Comparison of ENCODE assay signal across 9 cellular contexts in genomic region chr10:4280481-4281206, GRCh38.
DNase-seq lines count a peak whose midpoint lies in the region; ATAC-seq, FAIRE-seq and TF ChIP-seq lines count a peak whose summit lies in the region.
"Had no signal": no experiment of that assay in that cellular context is flagged by ENCODE, and none has a peak within 500 bp of the region (broad histone marks: within the 10 kb centered on the region; RNA-seq: fewer than 3 reads in every experiment).

No MANE protein-coding gene starts in this region.

- TF ChIP-seq CTCF in astrocyte (IDR thresholded peaks at IDR 0.05; ENCODE audit: insufficient read depth, low read depth, low read length): no peak
- no peak for TF ChIP-seq CTCF in foreskin fibroblast (IDR thresholded peaks at IDR 0.05; ENCODE audit: low read depth, low read length)
- no peak for TF ChIP-seq CTCF in MM.1S (IDR thresholded peaks at IDR 0.05; ENCODE audit: low read length)
- TF ChIP-seq CTCF in Caco-2 (IDR thresholded peaks at IDR 0.05; ENCODE audit: insufficient read depth in 1 of 2, low read depth in 1 of 2, low read length in 1 of 2, severe bottlenecking in 1 of 2, unreplicated experiment in 1 of 2): no peak

- no TSS peak for BruUV-seq in Caco-2 (replicated peaks; lab: Mats Ljungman, UMichigan)

- H3K27me3 ChIP-seq in astrocyte (ENCODE audit: insufficient read depth, low read length) (no peaks in the 10 kb centered on the region), skeletal muscle tissue (ENCODE audit: control insufficient read depth in 3 of 3, insufficient read depth in 3 of 3, low read length in 3 of 3) (no peaks in the 10 kb centered on the region), MM.1S (replicated peaks; ENCODE audit: insufficient read depth, low read length) (no peaks in the 10 kb centered on the region), Caco-2 (replicated peaks; ENCODE audit: control insufficient read depth, insufficient read depth, low read length) (no peaks in the 10 kb centered on the region)

- CTCF ChIA-PET in Caco-2 (lab: Charles Lee): no interaction called here

- no peaks in the 10 kb centered on the region for H4K20me1 ChIP-seq in astrocyte (ENCODE audit: insufficient read depth, low read length)
- no peaks in the 10 kb centered on the region for H4K20me1 ChIP-seq in MM.1S (ENCODE audit: insufficient read depth, low read length)

- H2AFZ ChIP-seq in astrocyte (ENCODE audit: low read depth, low read length) (peak overlapping the region; percentile 28), MM.1S (ENCODE audit: low read length) (no peak overlapping the region)

- H3K27me3 Mint-ChIP-seq in astrocyte (ENCODE audit: low read depth, unreplicated experiment): no peaks in the 10 kb centered on the region
- H3K27me3 Mint-ChIP-seq in Caco-2 (ENCODE audit: insufficient read depth, unreplicated experiment): peaks cover 3% of the 10 kb centered on the region

- peak overlapping the region; percentile 85 for H3K27ac Mint-ChIP-seq in astrocyte (ENCODE audit: unreplicated experiment)
- no peak overlapping the region for H3K27ac Mint-ChIP-seq in Caco-2 (ENCODE audit: unreplicated experiment)

- no peak overlapping the region for H3K4me3 ChIP-seq in astrocyte (ENCODE audit: insufficient read depth, low read depth, low read length)
- H3K4me3 ChIP-seq in foreskin fibroblast (ENCODE audit: low read depth in 1 of 2, low read length in 2 of 2): no peak overlapping the region
- H3K4me3 ChIP-seq in skeletal muscle tissue (ENCODE audit: low read length in 3 of 3): no peak overlapping the region
- no peak overlapping the region for H3K4me3 ChIP-seq in MM.1S (ENCODE audit: low read length)
- no peak overlapping the region for H3K4me3 ChIP-seq in Caco-2 (ENCODE audit: low read depth, low read length)

- POLR2A ChIA-PET in Caco-2 (lab: Charles Lee): no interaction called here

- H3K9me3 ChIP-seq in astrocyte (ENCODE audit: insufficient read depth, low read depth, low read length): no peaks in the 10 kb centered on the region
- no peaks in the 10 kb centered on the region for H3K9me3 ChIP-seq in skeletal muscle tissue (ENCODE audit: control insufficient read depth in 3 of 3, low read length in 3 of 3)
- H3K9me3 ChIP-seq in MM.1S (replicated peaks; ENCODE audit: insufficient read depth, low read length): no peaks in the 10 kb centered on the region
- no peaks in the 10 kb centered on the region for H3K9me3 ChIP-seq in Caco-2

- H3K9me3 Mint-ChIP-seq in astrocyte (ENCODE audit: unreplicated experiment) (peaks cover 4% of the 10 kb centered on the region), Caco-2 (ENCODE audit: unreplicated experiment) (no peaks in the 10 kb centered on the region)

- no peak for ATAC-seq in GM18502 (IDR thresholded peaks at IDR 0.05; ENCODE audit: poor library complexity, unreplicated experiment)

- H3K36me3 Mint-ChIP-seq in astrocyte (ENCODE audit: low read depth, unreplicated experiment): no peaks in the 10 kb centered on the region
- H3K36me3 Mint-ChIP-seq in Caco-2 (ENCODE audit: insufficient read depth, unreplicated experiment): no peaks in the 10 kb centered on the region
- H3K36me3 Mint-ChIP-seq: brain had no signal

- H3K4me2 ChIP-seq in astrocyte (ENCODE audit: low read length) (peak overlapping the region; percentile 47), MM.1S (ENCODE audit: low read depth, low read length) (no peak overlapping the region)

- no peaks in the 10 kb centered on the region for H3F3A ChIP-seq in MM.1S (ENCODE audit: insufficient read depth, low read length)

- FAIRE-seq in astrocyte (lab: Jason Lieb, UNC): peak; percentile 52

- no peaks in the 10 kb centered on the region for H3K79me2 ChIP-seq in astrocyte (ENCODE audit: insufficient read depth, low read length)
- H3K79me2 ChIP-seq in MM.1S (ENCODE audit: low read length): no peaks in the 10 kb centered on the region

- H3K9me2 ChIP-seq in MM.1S (replicated peaks; ENCODE audit: insufficient read depth, low read length): no peaks in the 10 kb centered on the region

- H3K4me1 ChIP-seq in astrocyte (ENCODE audit: insufficient read depth, low read length) (peaks cover 22% of the 10 kb centered on the region), skeletal muscle tissue (ENCODE audit: control insufficient read depth in 3 of 3, insufficient read depth in 3 of 3, low read length in 3 of 3) (peaks cover 21 to 28% (median 26%) of the 10 kb centered on the region in 3 donors), MM.1S (ENCODE audit: low read length) (no peaks in the 10 kb centered on the region), Caco-2 (peaks cover 10% of the 10 kb centered on the region)

- no peak overlapping the region for H3K4me3 Mint-ChIP-seq in astrocyte (ENCODE audit: unreplicated experiment)
- no peak overlapping the region for H3K4me3 Mint-ChIP-seq in Caco-2 (ENCODE audit: unreplicated experiment)
- H3K4me3 Mint-ChIP-seq: brain had no signal

- DNase-seq in H4 (ENCODE audit: low spot score) (peak; percentile 9), astrocyte (ENCODE audit: low read depth) (peak; percentile 25), foreskin fibroblast (peak; percentile 74 to 84), NCI-H1105 treated with DMSO at 0.1 percent for 48 hours (lab: John Stamatoyannopoulos, UW) (no peak), MM.1S (no peak), Caco-2 (no peak)

- intact Hi-C loops in Caco-2 (cut with micrococcal nuclease; ENCODE audit: unreplicated experiment): no loop called here

- H3K4me1 Mint-ChIP-seq in astrocyte (ENCODE audit: low read depth, unreplicated experiment) (peaks cover 34% of the 10 kb centered on the region), Caco-2 (ENCODE audit: low read depth, unreplicated experiment) (peaks cover 18% of the 10 kb centered on the region)

- H3K9ac ChIP-seq in astrocyte (ENCODE audit: low read length) (no peak overlapping the region), skeletal muscle tissue (ENCODE audit: low read depth in 1 of 3, low read length in 3 of 3) (no peak overlapping the region), MM.1S (ENCODE audit: low read length) (no peak overlapping the region)

- H3K36me3 ChIP-seq in astrocyte (ENCODE audit: insufficient read depth, low read length): no peaks in the 10 kb centered on the region
- H3K36me3 ChIP-seq in skeletal muscle tissue (ENCODE audit: control insufficient read depth in 3 of 3, insufficient read depth in 3 of 3, low read length in 3 of 3): no peaks in the 10 kb centered on the region
- no peaks in the 10 kb centered on the region for H3K36me3 ChIP-seq in MM.1S (replicated peaks; ENCODE audit: insufficient read depth, low read length)
- no peaks in the 10 kb centered on the region for H3K36me3 ChIP-seq in Caco-2 (ENCODE audit: control insufficient read depth, insufficient read depth, low read length)

- peak overlapping the region; percentile 17 for H3K27ac ChIP-seq in astrocyte (ENCODE audit: low read depth, low read length)
- peak overlapping the region; percentile 50 for H3K27ac ChIP-seq in skeletal muscle tissue (ENCODE audit: low read depth, low read length)
- no peak overlapping the region for H3K27ac ChIP-seq in MM.1S (ENCODE audit: low read length)

Comparison
In these comparisons a context has a peak if more than half of its experiments do, and no peak if none do; other contexts are left out.
1. DNase-seq: peak in H4 (single experiment), astrocyte (single experiment) and foreskin fibroblast (2 of 2); none in NCI-H1105 treated with DMSO at 0.1 percent for 48 hours (single experiment), MM.1S (single experiment) and Caco-2 (0 of 2).